ENCODE assay signal across 1 cellular context in the genomic region with DNA sequence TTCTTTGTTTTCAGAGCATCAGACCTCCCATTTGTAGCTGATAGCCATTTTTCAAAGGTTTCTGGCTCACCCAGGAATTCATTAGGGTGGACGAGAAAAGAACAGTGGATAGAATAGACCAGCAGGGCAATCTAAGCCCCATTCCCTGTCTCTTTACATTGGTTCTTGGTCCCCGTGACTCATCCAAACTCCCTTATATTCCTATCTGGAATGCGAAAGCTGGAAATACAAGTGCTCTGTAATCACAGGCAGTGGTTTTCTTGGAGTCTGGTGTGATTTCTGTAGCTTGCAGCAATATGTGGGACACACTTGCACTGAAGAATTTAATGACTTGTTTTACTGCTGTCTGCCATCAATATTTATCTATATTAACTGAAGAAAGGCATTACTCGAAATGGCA.
TF ChIP-seq lines count a peak whose summit lies in the region.

No MANE protein-coding gene starts in this region.

TF ChIP-seq in neural cell, 6 proteins besides CTCF, POLR2A, EP300 and RAD21 (continued from another document):
- TF ChIP-seq SMC3 (conservative IDR thresholded peaks at IDR 0.05; ENCODE audit: poor library complexity), result no peak
- TF ChIP-seq MXI1 (conservative IDR thresholded peaks at IDR 0.05; ENCODE audit: poor library complexity, severe bottlenecking), result no peak
